In genomic region chr1:28185071-28185470, GRCh38 we compare ENCODE assay signal across 9 cellular contexts.
"Had no signal": no experiment of that assay in that cellular context is flagged by ENCODE, and none has a peak within 500 bp of the region (broad histone marks: within the 10 kb centered on the region; RNA-seq: fewer than 3 reads in every experiment).

No MANE protein-coding gene starts in this region.

- H3K9me3 Mint-ChIP-seq: GM23338, H9, HFFc6 had no signal

- H3K4me1 Mint-ChIP-seq: GM23338 had no signal

- H3K4me2 ChIP-seq: GM23338 had no signal

- H2AFZ ChIP-seq: GM23338 had no signal

- ATAC-seq: GM23338 had no signal

- FAIRE-seq: H1, H54, HTR-8/SVneo had no signal

- H3K27ac Mint-ChIP-seq: GM23338, HFFc6 had no signal

- H3K4me3 Mint-ChIP-seq: GM23338, H9, HFFc6 had no signal

- DNase-seq: H9, HCEC 1CT, HFFc6, IMR-90, KBM-7 had no signal

- H3K4me3 ChIP-seq: GM23338 had no signal
